Comparison of ENCODE assay signal across 19 cellular contexts in genomic region chr7:116495737-116496136, GRCh38. TPM values are rescaled to one million over a fixed set of nuclear protein-coding genes. Genes with fewer than 3 reads are reported as not detected.
A peak's percentile ranks its signal among the peaks of the same experiment; 100 is the strongest.
DNase-seq lines count a peak whose midpoint lies in the region; TF ChIP-seq lines count a peak whose summit lies in the region.
"Had no signal": no experiment of that assay in that cellular context is flagged by ENCODE, and none has a peak within 500 bp of the region (broad histone marks: within the 10 kb centered on the region; RNA-seq: fewer than 3 reads in every experiment).

No MANE protein-coding gene starts in this region.

- H3K9me3 ChIP-seq in subcutaneous abdominal adipose tissue (ENCODE audit: control insufficient read depth in 5 of 5, low read length in 5 of 5), result no peaks in the 10 kb centered on the region
- H3K9me3 ChIP-seq in suprapubic skin, result no peaks in the 10 kb centered on the region
- H3K9me3 ChIP-seq: psoas muscle had no signal

- no peak for TF ChIP-seq POLR2A in suprapubic skin (IDR thresholded peaks at IDR 0.05)

- H3K4me3 Mint-ChIP-seq in HFFc6, result no peak overlapping the region
- H3K4me3 Mint-ChIP-seq: activated CD4-positive, alpha-beta T cell treated with anti-CD3 and anti-CD28 coated beads, Interleukin-2, amount 10 ng/mL, durations not matched to agents 24 days and 14 days; dendritic cell treated with granulocyte-macrophage colony-stimulating factor and Interleukin-4, amounts not matched to agents 40 ng/mL and 50 ng/mL, for 4 days; neural crest cell had no signal

- H3K4me1 Mint-ChIP-seq in HFFc6 (ENCODE audit: low read depth), result peaks cover 58% of the 10 kb centered on the region

- TF ChIP-seq CTCF in HFFc6 (IDR thresholded peaks at IDR 0.05) (no peak), RWPE1 (conservative IDR thresholded peaks at IDR 0.05; ENCODE audit: low read depth) (no peak), fibroblast of pulmonary artery (IDR thresholded peaks at IDR 0.05; ENCODE audit: low read length, missing control alignments) (no peak), suprapubic skin (IDR thresholded peaks at IDR 0.05) (no peak)

- no peaks in the 10 kb centered on the region for H3K36me3 ChIP-seq in subcutaneous abdominal adipose tissue (ENCODE audit: control insufficient read depth in 5 of 5, insufficient read depth in 5 of 5, low read length in 5 of 5)
- H3K36me3 ChIP-seq in suprapubic skin, result no peaks in the 10 kb centered on the region
- H3K36me3 ChIP-seq: BLaER1 treated with 17β-estradiol and CSF1 and Interleukin-3, amounts not matched to agents 10 nM and 100 nM had no signal

- H3K4me3 ChIP-seq in fibroblast of pulmonary artery (replicated peaks; ENCODE audit: low read depth, low read length), result no peak overlapping the region
- no peak overlapping the region for H3K4me3 ChIP-seq in subcutaneous abdominal adipose tissue (ENCODE audit: low read depth in 1 of 5, low read length in 5 of 5)
- H3K4me3 ChIP-seq in suprapubic skin, result no peak overlapping the region
- H3K4me3 ChIP-seq: BLaER1 treated with 17β-estradiol and CSF1 and Interleukin-3, amounts not matched to agents 10 nM and 100 nM; psoas muscle had no signal

- DNase-seq in HFFc6 (no peak), RWPE1 (ENCODE audit: low spot score) (peak; percentile 46), fibroblast of pulmonary artery (ENCODE audit: low read depth) (peak; percentile 77), DMS53 (lab: John Stamatoyannopoulos, UW) (no peak), SHP77 (lab: John Stamatoyannopoulos, UW) (no peak), suprapubic skin (ENCODE audit: low spot score in 2 of 2) (no peak)
- DNase-seq: activated CD4-positive, alpha-beta T cell treated with anti-CD3 and anti-CD28 coated beads, Interleukin-2, amount 10 ng/mL, durations not matched to agents 24 days and 14 days; activated CD8-positive, alpha-beta memory T cell treated with anti-CD3 and anti-CD28 coated beads, Interleukin-2, amount 50 U/mL, for 48 hours; activated naive CD4-positive, alpha-beta T cell treated with Interleukin-2 at 50 U/mL for 16 hours; erythroblast; GDM1; NCI-H1105; NCI-H69; OCI-M1; psoas muscle had no signal

- CTCF ChIA-PET in RWPE1 (lab: Yijun Ruan, JAX), result interaction anchor here (0.6 to 1.6 kb wide), 3 partner anchors 30 to 144 kb away, joined by 3 to 4 read pairs (median 3); no protein-coding TSS in a partner anchor

- no peaks in the 10 kb centered on the region for H3K9me3 Mint-ChIP-seq in HFFc6
- H3K9me3 Mint-ChIP-seq: activated CD4-positive, alpha-beta T cell treated with anti-CD3 and anti-CD28 coated beads, Interleukin-2, amount 10 ng/mL, durations not matched to agents 24 days and 14 days; dendritic cell treated with granulocyte-macrophage colony-stimulating factor and Interleukin-4, amounts not matched to agents 40 ng/mL and 50 ng/mL, for 4 days had no signal

- no peaks in the 10 kb centered on the region for H3K27me3 ChIP-seq in subcutaneous abdominal adipose tissue (ENCODE audit: control insufficient read depth in 5 of 5, insufficient read depth in 4 of 5, low read length in 5 of 5)
- no peaks in the 10 kb centered on the region for H3K27me3 ChIP-seq in suprapubic skin
- H3K27me3 ChIP-seq: BLaER1 treated with 17β-estradiol and CSF1 and Interleukin-3, amounts not matched to agents 10 nM and 100 nM had no signal

- 93% methylated on average over 1 of the region's 1 CpG for WGBS in suprapubic skin

- H3K9ac ChIP-seq in subcutaneous abdominal adipose tissue (ENCODE audit: low read length in 5 of 5), result no peak overlapping the region
- H3K9ac ChIP-seq: BLaER1 treated with 17β-estradiol and CSF1 and Interleukin-3, amounts not matched to agents 10 nM and 100 nM had no signal

- no peak for TF ChIP-seq EP300 in suprapubic skin (IDR thresholded peaks at IDR 0.05)

- H3K27ac Mint-ChIP-seq in HFFc6, result peak overlapping the region; percentile 47
- H3K27ac Mint-ChIP-seq: activated CD4-positive, alpha-beta T cell treated with anti-CD3 and anti-CD28 coated beads, Interleukin-2, amount 10 ng/mL, durations not matched to agents 24 days and 14 days; dendritic cell treated with granulocyte-macrophage colony-stimulating factor and Interleukin-4, amounts not matched to agents 40 ng/mL and 50 ng/mL, for 4 days had no signal

- POLR2A ChIA-PET in RWPE1 (lab: Yijun Ruan, JAX; ENCODE audit: low non-redundant PET), result no interaction called here

- peaks cover 2 to 53% (median 37%) of the 10 kb centered on the region in 5 donors for H3K4me1 ChIP-seq in subcutaneous abdominal adipose tissue (ENCODE audit: control insufficient read depth in 5 of 5, insufficient read depth in 5 of 5, low read length in 5 of 5)
- peaks cover 14% of the 10 kb centered on the region for H3K4me1 ChIP-seq in suprapubic skin
- H3K4me1 ChIP-seq: BLaER1 treated with 17β-estradiol and CSF1 and Interleukin-3, amounts not matched to agents 10 nM and 100 nM; psoas muscle had no signal

- 0 out of 2 replicates have a peak, but pooled peaks cover 3% of the 10 kb centered on the region for H3K27me3 Mint-ChIP-seq in HFFc6 (ENCODE audit: insufficient read depth)

- H3K27ac ChIP-seq in RWPE1 (no peak overlapping the region), subcutaneous abdominal adipose tissue (ENCODE audit: low read depth, low read length) (peak overlapping the region; percentile 98), suprapubic skin (no peak overlapping the region)
- H3K27ac ChIP-seq: BLaER1 treated with 17β-estradiol and CSF1 and Interleukin-3, amounts not matched to agents 10 nM and 100 nM; psoas muscle had no signal

- H3K36me3 Mint-ChIP-seq in HFFc6 (ENCODE audit: low read depth), result peaks cover 8% of the 10 kb centered on the region

RNA-seq across cellular contexts. Expression of gene CAV2, which starts 3.8 kb away (rescaled TPM):
- total RNA-seq in HFFc6 (2021; fragmentation: NEBNext Ultra II Directional; extraction: Animal tissue kit (Norgen Biotek cat#: 25700)), result 100 to 1,000 TPM; 157 to 229 (median 186) TPM
- total RNA-seq in suprapubic skin, result 100 to 1,000 TPM in 1 of 4 donors, 10 to 100 TPM in 3; 73.8 to 108 (median 98.7) TPM
- total RNA-seq: activated CD4-positive, alpha-beta T cell treated with anti-CD3 and anti-CD28 coated beads, Interleukin-2, amount 10 ng/mL, durations not matched to agents 24 days and 14 days had no signal

RNA-seq across cellular contexts. Expression of gene CAV1, which starts 29.1 kb away (rescaled TPM):
- 1,000 to 10,000 TPM in 5 of 6 experiments, 100 to 1,000 TPM in 1; 938 to 1,171 (median 1,076) TPM for total RNA-seq in HFFc6 (2021; fragmentation: NEBNext Ultra II Directional; extraction: Animal tissue kit (Norgen Biotek cat#: 25700))
- 100 to 1,000 TPM; 123 to 215 (median 187) TPM for total RNA-seq in suprapubic skin

Comparison
In these comparisons a context has a peak if more than half of its experiments do, and no peak if none do; other contexts are left out.
1. DNase-seq: peak in RWPE1 (single experiment) and fibroblast of pulmonary artery (single experiment); none in HFFc6 (single experiment), DMS53 (single experiment), SHP77 (0 of 2) and suprapubic skin (0 of 2).
2. RNA of gene CAV1, which starts 29.1 kb away (total RNA-seq): 938 to 1,171 TPM in HFFc6; 123 to 215 TPM in suprapubic skin; every median in the first group is over 4 times any median in the second.